Comparison of ENCODE assay signal across 9 cellular contexts in genomic region chr5:169980418-169981053, GRCh38. TPM values are rescaled to one million over a fixed set of nuclear protein-coding genes. Genes with fewer than 3 reads are reported as not detected.
DNase-seq lines count a peak whose midpoint lies in the region; ATAC-seq and TF ChIP-seq lines count a peak whose summit lies in the region.
"Had no signal": no experiment of that assay in that cellular context is flagged by ENCODE, and none has a peak within 500 bp of the region (broad histone marks: within the 10 kb centered on the region; RNA-seq: fewer than 3 reads in every experiment).

TSS of gene INSYN2B (minus strand) at chr5:169980495. CDS start at chr5:169883898, 96,597 bp downstream.

- CTCF ChIA-PET in Caco-2 (lab: Charles Lee), result interaction anchor here (0.5 to 2.4 kb wide), 12 partner anchors 9 to 279 kb away, joined by 3 to 44 read pairs (median 4); no protein-coding TSS in a partner anchor
- CTCF ChIA-PET in naive thymus-derived CD4-positive, alpha-beta T cell (lab: Charles Lee), result interaction anchor here (0.9 kb wide), 1 partner anchor 366 kb away, joined by 3 read pairs; no protein-coding TSS in a partner anchor

- peak within 1 kb of the TSS; percentile 7 for H3K4me3 Mint-ChIP-seq in Caco-2 (ENCODE audit: unreplicated experiment)
- no peak within 1 kb of the TSS for H3K4me3 Mint-ChIP-seq in naive thymus-derived CD4-positive, alpha-beta T cell

- no peak within 1 kb of the TSS for H3K27ac Mint-ChIP-seq in Caco-2 (ENCODE audit: unreplicated experiment)
- peak within 1 kb of the TSS in 3 of 9 donors; percentile 9 to 28 (median 10) for H3K27ac Mint-ChIP-seq in naive thymus-derived CD4-positive, alpha-beta T cell

- POLR2A ChIA-PET in Caco-2 (lab: Charles Lee), result no interaction called here
- POLR2A ChIA-PET in naive thymus-derived CD4-positive, alpha-beta T cell (lab: Charles Lee), result no interaction called here

- no peak within 1 kb of the TSS for H3K27ac ChIP-seq in naive thymus-derived CD4-positive, alpha-beta T cell (ENCODE audit: low read depth, low read length)
- H3K27ac ChIP-seq in uterus, result no peak within 1 kb of the TSS

- peak; percentile 64 to 66 for TF ChIP-seq CTCF in Caco-2 (IDR thresholded peaks at IDR 0.05; ENCODE audit: insufficient read depth in 1 of 2, low read depth in 1 of 2, low read length in 1 of 2, severe bottlenecking in 1 of 2, unreplicated experiment in 1 of 2)
- peak in 3 of 4 experiments; percentile 11 to 49 (median 43) for TF ChIP-seq CTCF in uterus (IDR thresholded peaks at IDR 0.05)

- H3K36me3 Mint-ChIP-seq in Caco-2 (ENCODE audit: insufficient read depth, unreplicated experiment), result no peaks in the 10 kb centered on the region
- peaks cover 12 to 46% (median 28%) of the 10 kb centered on the region in 5 donors for H3K36me3 Mint-ChIP-seq in naive thymus-derived CD4-positive, alpha-beta T cell

- H3K36me3 ChIP-seq in Caco-2 (ENCODE audit: control insufficient read depth, insufficient read depth, low read length) (no peaks in the 10 kb centered on the region), uterus (no peaks in the 10 kb centered on the region)
- H3K36me3 ChIP-seq in naive thymus-derived CD4-positive, alpha-beta T cell (ENCODE audit: control insufficient read depth in 2 of 3, insufficient read depth in 3 of 3, low read length in 3 of 3), result peaks cover 13 to 36% (median 15%) of the 10 kb centered on the region in 3 experiments

- H3K4me1 ChIP-seq in Caco-2, result 0 out of 2 replicates have a peak, but pooled peaks cover 4% of the 10 kb centered on the region
- H3K4me1 ChIP-seq in naive thymus-derived CD4-positive, alpha-beta T cell (ENCODE audit: control insufficient read depth in 2 of 2, insufficient read depth in 2 of 2, low read length in 2 of 2), result no peaks in the 10 kb centered on the region
- no peaks in the 10 kb centered on the region for H3K4me1 ChIP-seq in uterus

- no peaks in the 10 kb centered on the region for H3K27me3 ChIP-seq in Caco-2 (replicated peaks; ENCODE audit: control insufficient read depth, insufficient read depth, low read length)
- H3K27me3 ChIP-seq in naive thymus-derived CD4-positive, alpha-beta T cell (ENCODE audit: control insufficient read depth in 2 of 2, insufficient read depth in 2 of 2, low read length in 2 of 2), result no peaks in the 10 kb centered on the region
- no peaks in the 10 kb centered on the region for H3K27me3 ChIP-seq in uterus

- no TSS peak for BruUV-seq in Caco-2 (replicated peaks; lab: Mats Ljungman, UMichigan)

- H3K4me1 Mint-ChIP-seq in Caco-2 (ENCODE audit: low read depth, unreplicated experiment), result no peaks in the 10 kb centered on the region
- H3K4me1 Mint-ChIP-seq in naive thymus-derived CD4-positive, alpha-beta T cell, result peaks cover 0 to 5% (median 0%) of the 10 kb centered on the region in 7 donors

- intact Hi-C loops in Caco-2 (cut with micrococcal nuclease; ENCODE audit: unreplicated experiment), result loop anchor here (1.0 to 10.0 kb wide), 3 partner anchors 66 to 278 kb away; no protein-coding TSS in a partner anchor
- intact Hi-C loops in naive thymus-derived CD4-positive, alpha-beta T cell (cut with micrococcal nuclease), result loop anchor here in 1 of 2 donors (10.0 kb wide), 1 partner anchor 226 kb away; no protein-coding TSS in a partner anchor
- intact Hi-C loops in uterus (cut with DNase I; ENCODE audit: low total_unique reads), result no loop called here

- no peak for TF ChIP-seq POLR2A in uterus (IDR thresholded peaks at IDR 0.05)

- H3K9me3 ChIP-seq in Caco-2, result no peaks in the 10 kb centered on the region
- H3K9me3 ChIP-seq in naive thymus-derived CD4-positive, alpha-beta T cell (ENCODE audit: control insufficient read depth in 2 of 3, low read length in 3 of 3), result no peaks in the 10 kb centered on the region
- H3K9me3 ChIP-seq in uterus, result no peaks in the 10 kb centered on the region

- peaks cover 14% of the 10 kb centered on the region for H3K27me3 Mint-ChIP-seq in Caco-2 (ENCODE audit: insufficient read depth, unreplicated experiment)
- no peaks in the 10 kb centered on the region for H3K27me3 Mint-ChIP-seq in naive thymus-derived CD4-positive, alpha-beta T cell

- peak; percentile 53 for ATAC-seq in naive thymus-derived CD4-positive, alpha-beta T cell

- DNase-seq in Caco-2 (peak; percentile 70 to 76), GM19240 (ENCODE audit: insufficient read length, low spot score) (peak; percentile 42), M059J (ENCODE audit: low read depth) (peak; percentile 90), T1000 (lab: John Stamatoyannopoulos, UW) (peak; percentile 80), fibroblast of peridontal ligament (ENCODE audit: extremely low read depth) (peak; percentile 94), uterus (peak; percentile 18 to 54), DMS79 treated with DMSO at 0.1 percent for 48 hours (lab: John Stamatoyannopoulos, UW) (no peak)
- DNase-seq in naive thymus-derived CD4-positive, alpha-beta T cell, result peak in 1 of 9 donors; percentile 23

- H3K9me3 Mint-ChIP-seq in Caco-2 (ENCODE audit: unreplicated experiment), result no peaks in the 10 kb centered on the region
- H3K9me3 Mint-ChIP-seq in naive thymus-derived CD4-positive, alpha-beta T cell, result peaks cover 0 to 1% (median 0%) of the 10 kb centered on the region in 11 donors

- H3K4me3 ChIP-seq in Caco-2 (ENCODE audit: low read depth, low read length) (no peak within 1 kb of the TSS), uterus (peak within 1 kb of the TSS in 1 of 2 donors; percentile 10)
- no peak within 1 kb of the TSS for H3K4me3 ChIP-seq in naive thymus-derived CD4-positive, alpha-beta T cell (ENCODE audit: low read length)

RNA-seq across cellular contexts. Expression of gene INSYN2B, which starts in this region (rescaled TPM):
- total RNA-seq in Caco-2 (2022) (0.09 TPM in 1 of 2 replicates, not detected in the other), uterus (1 to 10 TPM in 1 of 4 donors, under 1 TPM in 1, not detected in 2; 0.34 to 2.4 TPM)
- 47.0 and 70.7 TPM in 2 replicates for total RNA-seq in M059J (2014; rRNA removed; shearing (Covaris generic))
- not detected for total RNA-seq in naive thymus-derived CD4-positive, alpha-beta T cell
- under 1 TPM; 0.08 to 0.12 TPM for polyA plus RNA-seq in naive thymus-derived CD4-positive, alpha-beta T cell
- total RNA-seq: activated CD8-positive, alpha-beta memory T cell treated with anti-CD3 and anti-CD28 coated beads for 36 hours had no signal

Comparison
In these comparisons a context has a peak if more than half of its experiments do, and no peak if none do; other contexts are left out.
1. RNA of gene INSYN2B (total RNA-seq): 47.0 to 70.7 TPM in M059J; 0.34 to 2.4 TPM in uterus, 0.09 TPM in Caco-2 and not detected in naive thymus-derived CD4-positive, alpha-beta T cell; every median in the first group is over 10 times any median in the second.
2. Peak in DNase-seq in Caco-2; RNA of the gene not detected or under 1 TPM.
3. Peak in ATAC-seq in naive thymus-derived CD4-positive, alpha-beta T cell; RNA of the gene not detected or under 1 TPM.